ENCODE assay signal across 1 cellular context in the genomic region with DNA sequence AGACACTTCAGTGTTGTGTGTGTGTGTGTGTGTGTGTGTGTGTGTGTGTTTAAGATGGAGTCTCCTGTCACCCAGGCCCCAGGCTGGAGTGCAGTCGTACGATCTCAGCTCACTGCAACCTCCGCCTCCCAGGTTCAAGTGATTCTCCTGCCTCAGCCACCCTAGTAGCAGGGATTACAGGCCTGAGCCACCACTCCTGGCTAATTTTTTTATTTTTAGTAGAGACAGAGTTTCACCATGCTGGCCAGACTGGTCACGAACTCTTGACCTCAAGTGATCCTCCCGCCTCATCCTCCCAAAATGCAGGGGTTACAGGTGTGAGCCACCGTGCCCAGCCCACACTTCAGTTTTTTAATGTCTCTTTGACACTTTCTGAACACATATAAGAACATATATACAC. TPM values are rescaled to one million over a fixed set of nuclear protein-coding genes. Genes with fewer than 3 reads are reported as not detected.
DNase-seq lines count a peak whose midpoint lies in the region.
"Not testable (repeated sequence)": the region's sequence is repeated elsewhere in the genome, so short reads cannot be mapped to it uniquely, and the experiment has no call there.

No MANE protein-coding gene starts in this region.

- peaks cover 83% of the 10 kb centered on the region for H3K27me3 ChIP-seq in SJSA1 (replicated peaks)

- H3K36me3 ChIP-seq in SJSA1 = not testable (repeated sequence)

- DNase-seq in SJSA1 (ENCODE audit: low read depth in 1 of 2, low spot score in 2 of 2) = peak; percentile 82 to 92

- H3K4me1 ChIP-seq in SJSA1 (replicated peaks) = not testable (repeated sequence)

- peaks cover 20% of the 10 kb centered on the region; the same call in 1 of the 2 replicates for H3K9me3 ChIP-seq in SJSA1 (replicated peaks)

- H3K27ac ChIP-seq in SJSA1 = not testable (repeated sequence)

- not testable (repeated sequence) for H3K4me3 ChIP-seq in SJSA1

RNA-seq across cellular contexts. Expression of a gene that starts 32.5 kb away (rescaled TPM):
- 1.8 and 8.5 TPM in 2 replicates for total RNA-seq in SJSA1 (2014; rRNA removed; shearing (Covaris generic))
